In genomic region chr5:30968971-30969370, GRCh38 we compare ENCODE assay signal across 25 cellular contexts.
"Had no signal": no experiment of that assay in that cellular context is flagged by ENCODE, and none has a peak within 500 bp of the region (broad histone marks: within the 10 kb centered on the region; RNA-seq: fewer than 3 reads in every experiment).

No MANE protein-coding gene starts in this region.

- DNase-seq: colonic mucosa; effector CD4-positive, alpha-beta T cell; endodermal cell; erythroblast; foreskin melanocyte; heart left ventricle; hypothalamus; left cardiac atrium; left ventricle myocardium inferior; lower lobe of right lung; midbrain; nucleus accumbens; ovary; sigmoid colon; stimulated activated CD4-positive, alpha-beta T cell treated with anti-CD3 and anti-CD28 coated beads, Interleukin-2, amount 100 ng/mL, for 24 hours; stimulated activated CD4-positive, alpha-beta T cell treated with anti-CD3 and anti-CD28 coated beads, Interleukin-4, amount 100 ng/mL, for 4 hours; stimulated activated naive B cell treated with anti-CD40 and anti-IgM and Interleukin-4, amounts not matched to agents 10 μg/mL and 1 μg/mL and 100 μg/mL, for 72 hours; stomach; substantia nigra; trophoblast cell had no signal

- ATAC-seq: heart left ventricle; left cardiac atrium; lower lobe of right lung; natural killer cell treated with Interleukin-12 subunit alpha and Interleukin-12 subunit beta and Interleukin-15 and Interleukin-18, amount 100 ng/mL, for 72 hours; stimulated activated naive B cell treated with anti-CD40 and anti-IgM and Interleukin-4, amounts not matched to agents 10 μg/mL and 1 μg/mL and 100 μg/mL, for 72 hours had no signal

- H3K4me3 ChIP-seq: colonic mucosa, heart left ventricle, left ventricle myocardium inferior, lower lobe of right lung, neural progenitor cell, ovary, right atrium auricular region, sigmoid colon, skin epidermis, stomach, thoracic aorta had no signal
